In genomic region chr17:62707425-62707739, GRCh38 we compare ENCODE assay signal across 20 cellular contexts.
"Had no signal": no experiment of that assay in that cellular context is flagged by ENCODE, and none has a peak within 500 bp of the region (broad histone marks: within the 10 kb centered on the region; RNA-seq: fewer than 3 reads in every experiment).

No MANE protein-coding gene starts in this region.

- ATAC-seq: heart right ventricle; pancreas; sciatic nerve; stimulated activated effector memory CD8-positive, alpha-beta T cell treated with anti-CD3 and anti-CD28 coated beads, Interleukin-12 subunit alpha, Interleukin-12 subunit beta, amount 100 ng/mL, for 72 hours had no signal

- H3K27ac ChIP-seq: esophagus squamous epithelium, left ventricle myocardium inferior, neutrophil, pancreas had no signal

- DNase-seq: activated CD4-positive, alpha-beta T cell treated with anti-CD3 and anti-CD28 coated beads, Interleukin-2, amount 10 ng/mL, durations not matched to agents 24 days and 14 days; activated CD4-positive, CD25-positive, alpha-beta regulatory T cell; activated gamma-delta T cell treated with Interleukin-2 at 50 U/mL for 16 hours; activated naive CD8-positive, alpha-beta T cell treated with anti-CD3 and anti-CD28 coated beads for 36 hours; amniotic stem cell; effector memory CD4-positive, alpha-beta T cell; esophagus squamous epithelium; heart right ventricle; kidney glomerular epithelial cell; left ventricle myocardium inferior; mammary epithelial cell; pancreas; stimulated activated CD4-positive, alpha-beta T cell treated with anti-CD3 and anti-CD28 coated beads, Interleukin-4, amount 100 ng/mL, for 24 hours; T-helper 9 cell had no signal

- H3K9me3 Mint-ChIP-seq: activated CD4-positive, alpha-beta T cell treated with anti-CD3 and anti-CD28 coated beads, Interleukin-2, amount 10 ng/mL, durations not matched to agents 24 days and 14 days; activated T-helper 1 cell treated with anti-CD3 and anti-CD28 coated beads, Interleukin-12 subunit alpha, Interleukin-12 subunit beta, Interleukin-2, Interleukin-4 antibody, amounts not matched to agents 30 ng/mL and 10 ng/mL and 1 ng/mL, durations not matched to agents 14 hours and 24 hours and 36 hours; dendritic cell treated with granulocyte-macrophage colony-stimulating factor and Interleukin-4, amounts not matched to agents 40 ng/mL and 50 ng/mL, for 4 days; stimulated activated effector memory CD8-positive, alpha-beta T cell treated with anti-CD3 and anti-CD28 coated beads, Interleukin-12 subunit alpha, Interleukin-12 subunit beta, amount 100 ng/mL, for 72 hours had no signal

- H3K36me3 ChIP-seq: esophagus squamous epithelium, heart right ventricle, left ventricle myocardium inferior, neutrophil, pancreas had no signal

- H3K9me3 ChIP-seq: neutrophil, pancreas had no signal

- H3K27ac Mint-ChIP-seq: activated CD4-positive, alpha-beta T cell treated with anti-CD3 and anti-CD28 coated beads, Interleukin-2, amount 10 ng/mL, durations not matched to agents 24 days and 14 days; activated naive CD8-positive, alpha-beta T cell treated with anti-CD3 and anti-CD28 coated beads for 36 hours; activated T-helper 1 cell treated with anti-CD3 and anti-CD28 coated beads, Interleukin-12 subunit alpha, Interleukin-12 subunit beta, Interleukin-2, Interleukin-4 antibody, amounts not matched to agents 30 ng/mL and 10 ng/mL and 1 ng/mL, durations not matched to agents 14 hours and 24 hours and 36 hours; dendritic cell treated with granulocyte-macrophage colony-stimulating factor and Interleukin-4, amounts not matched to agents 40 ng/mL and 50 ng/mL, for 4 days; stimulated activated effector memory CD8-positive, alpha-beta T cell treated with anti-CD3 and anti-CD28 coated beads, Interleukin-12 subunit alpha, Interleukin-12 subunit beta, amount 100 ng/mL, for 72 hours had no signal

- H3K36me3 Mint-ChIP-seq: activated naive CD8-positive, alpha-beta T cell treated with anti-CD3 and anti-CD28 coated beads for 36 hours; stimulated activated effector memory CD8-positive, alpha-beta T cell treated with anti-CD3 and anti-CD28 coated beads, Interleukin-12 subunit alpha, Interleukin-12 subunit beta, amount 100 ng/mL, for 72 hours had no signal

- H3K4me2 ChIP-seq: smooth muscle cell had no signal

- H3K4me3 Mint-ChIP-seq: activated CD4-positive, alpha-beta T cell treated with anti-CD3 and anti-CD28 coated beads, Interleukin-2, amount 10 ng/mL, durations not matched to agents 24 days and 14 days; activated naive CD8-positive, alpha-beta T cell treated with anti-CD3 and anti-CD28 coated beads for 36 hours; activated T-helper 1 cell treated with anti-CD3 and anti-CD28 coated beads, Interleukin-12 subunit alpha, Interleukin-12 subunit beta, Interleukin-2, Interleukin-4 antibody, amounts not matched to agents 30 ng/mL and 10 ng/mL and 1 ng/mL, durations not matched to agents 14 hours and 24 hours and 36 hours; dendritic cell treated with granulocyte-macrophage colony-stimulating factor and Interleukin-4, amounts not matched to agents 40 ng/mL and 50 ng/mL, for 4 days; stimulated activated effector memory CD8-positive, alpha-beta T cell treated with anti-CD3 and anti-CD28 coated beads, Interleukin-12 subunit alpha, Interleukin-12 subunit beta, amount 100 ng/mL, for 72 hours had no signal

- H3K27me3 ChIP-seq: esophagus squamous epithelium, pancreas had no signal

- H3K4me3 ChIP-seq: esophagus squamous epithelium, heart right ventricle, left ventricle myocardium inferior, pancreas, smooth muscle cell had no signal
